Comparison of ENCODE assay signal across 16 cellular contexts in the genomic region with DNA sequence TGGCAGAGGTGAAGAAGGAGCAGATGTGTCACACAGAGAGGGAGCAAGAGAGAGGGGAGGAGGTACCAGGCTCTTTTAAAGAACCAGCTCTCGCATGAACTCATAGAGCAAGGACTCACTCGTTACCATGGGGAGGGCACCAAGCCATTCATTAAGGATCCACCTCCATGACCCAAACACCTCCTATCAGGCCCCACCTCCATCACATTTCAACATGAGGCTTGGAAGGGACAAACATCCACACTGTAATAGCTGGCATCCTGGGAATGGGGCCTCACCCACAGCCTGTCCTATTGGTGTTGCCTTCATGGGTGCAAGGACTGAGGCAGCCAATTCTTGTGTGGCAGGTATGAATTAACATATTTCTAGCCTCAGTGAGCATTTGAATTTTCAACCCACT. TPM values are rescaled to one million over a fixed set of nuclear protein-coding genes. Genes with fewer than 3 reads are reported as not detected.
DNase-seq lines count a peak whose midpoint lies in the region; ATAC-seq and TF ChIP-seq lines count a peak whose summit lies in the region.
"Had no signal": no experiment of that assay in that cellular context is flagged by ENCODE, and none has a peak within 500 bp of the region (broad histone marks: within the 10 kb centered on the region; RNA-seq: fewer than 3 reads in every experiment).

No MANE protein-coding gene starts in this region.

- intact Hi-C loops in activated CD4-positive, alpha-beta memory T cell treated with anti-CD3 and anti-CD28 coated beads for 36 hours (cut with micrococcal nuclease) = loop anchor here (1.0 to 5.0 kb wide), 3 partner anchors 23 to 357 kb away; partner anchors contain the start of gene DTWD2
- intact Hi-C loops in ascending aorta (cut with DNase I) = no loop called here

- H3K27ac Mint-ChIP-seq in activated naive CD4-positive, alpha-beta T cell treated with anti-CD3 and anti-CD28 coated beads, Interleukin-2, amount 50 U/mL, for 24 hours = peak overlapping the region; percentile 100
- H3K27ac Mint-ChIP-seq in activated CD4-positive, alpha-beta memory T cell treated with anti-CD3 and anti-CD28 coated beads for 36 hours = peak overlapping the region; percentile 90
- peak overlapping the region; percentile 93 to 98 for H3K27ac Mint-ChIP-seq in stimulated activated naive CD8-positive, alpha-beta T cell treated with anti-CD3 and anti-CD28 coated beads, Interleukin-15, amount 100 ng/mL, for 72 hours

- TF ChIP-seq CTCF in ascending aorta (IDR thresholded peaks at IDR 0.05) = no peak

- H3K4me1 Mint-ChIP-seq in activated naive CD4-positive, alpha-beta T cell treated with anti-CD3 and anti-CD28 coated beads, Interleukin-2, amount 50 U/mL, for 24 hours = peaks cover 97% of the 10 kb centered on the region
- H3K4me1 Mint-ChIP-seq in activated CD4-positive, alpha-beta memory T cell treated with anti-CD3 and anti-CD28 coated beads for 36 hours (ENCODE audit: low read depth) = peaks cover 95% of the 10 kb centered on the region
- peaks cover 98% of the 10 kb centered on the region for H3K4me1 Mint-ChIP-seq in stimulated activated naive CD8-positive, alpha-beta T cell treated with anti-CD3 and anti-CD28 coated beads, Interleukin-15, amount 100 ng/mL, for 72 hours

- ATAC-seq in esophagus mucosa = peak; percentile 17
- ATAC-seq in stimulated activated naive CD8-positive, alpha-beta T cell treated with anti-CD3 and anti-CD28 coated beads, Interleukin-15, amount 100 ng/mL, for 72 hours = no peak
- ATAC-seq in GM21423 (IDR thresholded peaks at IDR 0.05; ENCODE audit: unreplicated experiment) = no peak
- ATAC-seq: foreskin keratinocyte had no signal

- no peak overlapping the region for H3K27ac ChIP-seq in ascending aorta
- H3K27ac ChIP-seq: foreskin keratinocyte, left ventricle myocardium inferior, upper lobe of right lung had no signal

- H3K27me3 Mint-ChIP-seq in activated naive CD4-positive, alpha-beta T cell treated with anti-CD3 and anti-CD28 coated beads, Interleukin-2, amount 50 U/mL, for 24 hours = no peaks in the 10 kb centered on the region
- H3K27me3 Mint-ChIP-seq in activated CD4-positive, alpha-beta memory T cell treated with anti-CD3 and anti-CD28 coated beads for 36 hours = no peaks in the 10 kb centered on the region
- H3K27me3 Mint-ChIP-seq in stimulated activated naive CD8-positive, alpha-beta T cell treated with anti-CD3 and anti-CD28 coated beads, Interleukin-15, amount 100 ng/mL, for 72 hours = no peaks in the 10 kb centered on the region

- POLR2A ChIA-PET in activated CD4-positive, alpha-beta memory T cell treated with anti-CD3 and anti-CD28 coated beads for 36 hours (lab: Charles Lee) = interaction anchor here (1.0 to 21.3 kb wide), 13 partner anchors 10 to 273 kb away, joined by 3 to 504 read pairs (median 6); partner anchors contain the start of genes DMXL1 and TNFAIP8

- H3K4me3 Mint-ChIP-seq in activated naive CD4-positive, alpha-beta T cell treated with anti-CD3 and anti-CD28 coated beads, Interleukin-2, amount 50 U/mL, for 24 hours = peak overlapping the region; percentile 72
- peak overlapping the region; percentile 28 for H3K4me3 Mint-ChIP-seq in activated CD4-positive, alpha-beta memory T cell treated with anti-CD3 and anti-CD28 coated beads for 36 hours
- peak overlapping the region; percentile 72 to 85 for H3K4me3 Mint-ChIP-seq in stimulated activated naive CD8-positive, alpha-beta T cell treated with anti-CD3 and anti-CD28 coated beads, Interleukin-15, amount 100 ng/mL, for 72 hours
- H3K4me3 Mint-ChIP-seq: nephron had no signal

- no peaks in the 10 kb centered on the region for H3K27me3 ChIP-seq in ascending aorta
- H3K27me3 ChIP-seq: foreskin keratinocyte, upper lobe of right lung had no signal

- peaks cover 20% of the 10 kb centered on the region for H3K36me3 Mint-ChIP-seq in activated naive CD4-positive, alpha-beta T cell treated with anti-CD3 and anti-CD28 coated beads, Interleukin-2, amount 50 U/mL, for 24 hours
- H3K36me3 Mint-ChIP-seq in activated CD4-positive, alpha-beta memory T cell treated with anti-CD3 and anti-CD28 coated beads for 36 hours = peaks cover 12% of the 10 kb centered on the region

- no peaks in the 10 kb centered on the region for H3K36me3 ChIP-seq in ascending aorta
- H3K36me3 ChIP-seq: left ventricle myocardium inferior, upper lobe of right lung had no signal

- CTCF ChIA-PET in activated CD4-positive, alpha-beta memory T cell treated with anti-CD3 and anti-CD28 coated beads for 36 hours (lab: Charles Lee) = interaction anchor here (1.3 to 2.7 kb wide), 6 partner anchors 12 to 273 kb away, joined by 3 to 11 read pairs (median 6); partner anchors contain the start of genes DMXL1 and TNFAIP8

- H3K9me3 ChIP-seq in ascending aorta = no peaks in the 10 kb centered on the region
- H3K9me3 ChIP-seq: left ventricle myocardium inferior, upper lobe of right lung had no signal

- no peak overlapping the region for H3K4me3 ChIP-seq in ascending aorta
- H3K4me3 ChIP-seq: left ventricle myocardium inferior, upper lobe of right lung had no signal

- no peaks in the 10 kb centered on the region for H3K9me3 Mint-ChIP-seq in activated naive CD4-positive, alpha-beta T cell treated with anti-CD3 and anti-CD28 coated beads, Interleukin-2, amount 50 U/mL, for 24 hours
- no peaks in the 10 kb centered on the region for H3K9me3 Mint-ChIP-seq in activated CD4-positive, alpha-beta memory T cell treated with anti-CD3 and anti-CD28 coated beads for 36 hours
- no peaks in the 10 kb centered on the region for H3K9me3 Mint-ChIP-seq in stimulated activated naive CD8-positive, alpha-beta T cell treated with anti-CD3 and anti-CD28 coated beads, Interleukin-15, amount 100 ng/mL, for 72 hours
- H3K9me3 Mint-ChIP-seq: nephron had no signal

- DNase-seq in activated naive CD4-positive, alpha-beta T cell (lab: John Stamatoyannopoulos, UW) = no peak
- no peak for DNase-seq in activated CD4-positive, alpha-beta memory T cell treated with anti-CD3 and anti-CD28 coated beads for 36 hours
- DNase-seq in stimulated activated naive CD8-positive, alpha-beta T cell treated with anti-CD3 and anti-CD28 coated beads, Interleukin-15, amount 100 ng/mL, for 72 hours = no peak
- DNase-seq in RPMI8226 (no peak), ascending aorta (ENCODE audit: low spot score in 2 of 2) (no peak)
- DNase-seq: DMS 273 treated with DMSO at 0.1 percent for 48 hours, foreskin keratinocyte, left ventricle myocardium inferior, NCI-H1930, NCI-H510A treated with DMSO at 0.1 percent for 48 hours, retina, upper lobe of right lung had no signal

- H3K4me1 ChIP-seq in ascending aorta = no peaks in the 10 kb centered on the region
- H3K4me1 ChIP-seq: foreskin keratinocyte had no signal

RNA-seq across cellular contexts. Expression of gene TNFAIP8, which starts 11.6 kb away (rescaled TPM):
- total RNA-seq in activated CD4-positive, alpha-beta memory T cell treated with anti-CD3 and anti-CD28 coated beads for 36 hours = 100 to 1,000 TPM; 153 to 159 TPM
- total RNA-seq in esophagus mucosa (15.3 TPM), ascending aorta (3.5 TPM)

Comparison
In these comparisons a context has a peak if more than half of its experiments do, and no peak if none do; other contexts are left out.
1. H3K4me3 Mint-ChIP-seq: peak in every context shown above with its lines; median percentile 78 in stimulated activated naive CD8-positive, alpha-beta T cell treated with anti-CD3 and anti-CD28 coated beads, Interleukin-15, amount 100 ng/mL, for 72 hours; 72 in activated naive CD4-positive, alpha-beta T cell treated with anti-CD3 and anti-CD28 coated beads, Interleukin-2, amount 50 U/mL, for 24 hours; 28 in activated CD4-positive, alpha-beta memory T cell treated with anti-CD3 and anti-CD28 coated beads for 36 hours.